ENCODE assay signal across 8 cellular contexts in genomic region chr1:99850458-99850974, GRCh38. TPM values are rescaled to one million over a fixed set of nuclear protein-coding genes. Genes with fewer than 3 reads are reported as not detected.
DNase-seq lines count a peak whose midpoint lies in the region; ATAC-seq, FAIRE-seq and TF ChIP-seq lines count a peak whose summit lies in the region.

No MANE protein-coding gene starts in this region.

- dilution Hi-C loops in IMR-90 (cut with HindIII; ENCODE audit: low sequenced_read_pairs, unreplicated experiment), result no loop called here

- H3K9ac ChIP-seq in IMR-90 (ENCODE audit: low read depth, low read length), result peak overlapping the region; percentile 77
- H3K9ac ChIP-seq in K562 (ENCODE audit: insufficient read depth in 1 of 2, low read depth in 2 of 2, low read length in 2 of 2), result peak overlapping the region; percentile 85 to 98

- H2BK5ac ChIP-seq in IMR-90 (ENCODE audit: low read depth, low read length, poor library complexity, severe bottlenecking), result peak overlapping the region; percentile 69

- in situ Hi-C loops in IMR-90 (cut with MboI; ENCODE audit: low sequenced_read_pairs) (no loop called here), K562 (cut with MboI) (no loop called here)

- peak overlapping the region; percentile 96 to 99; a peak in 2 of 4 replicates for H4K8ac ChIP-seq in IMR-90 (ENCODE audit: low read depth in 2 of 2, low read length in 2 of 2)

- H2AFZ ChIP-seq in ACC112 (ENCODE audit: low read length, unreplicated experiment) (peak overlapping the region; percentile 93), IMR-90 (replicated peaks; ENCODE audit: low read length, poor library complexity) (peak overlapping the region; percentile 100), K562 (ENCODE audit: low read depth, low read length) (peak overlapping the region; percentile 94)

- no peak overlapping the region; the same call in 2 of the 3 replicates for H2BK15ac ChIP-seq in IMR-90 (ENCODE audit: low read depth, low read length)

- H3K79me1 ChIP-seq in IMR-90 (ENCODE audit: low read depth in 1 of 2, low read length in 2 of 2), result peaks cover 5 to 7% of the 10 kb centered on the region in 2 experiments; a peak in 2 of 4 replicates

- H2BK120ac ChIP-seq in IMR-90 (ENCODE audit: low read depth, low read length), result peak overlapping the region; percentile 58

- no peak for TF ChIP-seq EP300 in K562 (IDR thresholded peaks at IDR 0.05; ENCODE audit: low read length)

- peak; percentile 18 for ATAC-seq in GM18907 (IDR thresholded peaks at IDR 0.05; ENCODE audit: unreplicated experiment)
- no peak for ATAC-seq in IMR-90 (ENCODE audit: low read depth)
- ATAC-seq in K562, result peak; percentile 39
- peak; percentile 27 for ATAC-seq in left lobe of liver

- intact Hi-C loops in IMR-90 (cut with micrococcal nuclease) (loop anchor here (1.0 kb wide), 1 partner anchor 42 kb away; no protein-coding TSS in a partner anchor), K562 (cut with micrococcal nuclease) (no loop called here)

- peaks cover 3% of the 10 kb centered on the region for H3K9me1 ChIP-seq in IMR-90 (ENCODE audit: insufficient read depth, low read length)
- H3K9me1 ChIP-seq in K562 (ENCODE audit: control insufficient read depth, insufficient read depth, low read length), result no peaks in the 10 kb centered on the region

- no peak for TF ChIP-seq CTCF in IMR-90 (conservative IDR thresholded peaks at IDR 0.05; ENCODE audit: low read depth, low read length)
- no peak for TF ChIP-seq CTCF in K562 (IDR thresholded peaks at IDR 0.05 in 2 of 3, conservative IDR thresholded peaks at IDR 0.05 in 1 of 3; ENCODE audit: insufficient read depth in 2 of 3, low read depth in 1 of 3, low read length in 3 of 3)

- H3K4ac ChIP-seq in IMR-90 (ENCODE audit: low read depth, low read length), result peak overlapping the region; percentile 70

- TF ChIP-seq POLR2A in IMR-90 (IDR thresholded peaks at IDR 0.05; ENCODE audit: low read depth, low read length) (no peak), K562 (conservative IDR thresholded peaks at IDR 0.05) (no peak)

- no peak overlapping the region; the same call in 1 of the 2 replicates for H2AK5ac ChIP-seq in IMR-90 (ENCODE audit: low read depth, low read length)

- H3K79me2 ChIP-seq in ACC112 (ENCODE audit: control insufficient read depth, insufficient read depth, low read length, unreplicated experiment) (no peaks in the 10 kb centered on the region), K562 (ENCODE audit: control insufficient read depth, insufficient read depth, low read length) (peaks cover 22% of the 10 kb centered on the region)

- H2BK20ac ChIP-seq in IMR-90 (ENCODE audit: low read depth, low read length), result no peak overlapping the region

- no peaks in the 10 kb centered on the region for H3K9me3 ChIP-seq in IMR-90 (ENCODE audit: control insufficient read depth, insufficient read depth, low read length)
- no peaks in the 10 kb centered on the region for H3K9me3 ChIP-seq in K562 (replicated peaks; ENCODE audit: control insufficient read depth, insufficient read depth, low read depth, low read length)

- peak overlapping the region; percentile 62; the same call in 1 of the 2 replicates for H3K56ac ChIP-seq in IMR-90 (ENCODE audit: extremely low read depth, insufficient read depth, low read length)

- H3K4me2 ChIP-seq in IMR-90 (ENCODE audit: low read depth, low read length) (peak overlapping the region; percentile 96), K562 (ENCODE audit: insufficient read depth, low read length) (peak overlapping the region; percentile 89)

- peak overlapping the region; percentile 92 for H3K23ac ChIP-seq in IMR-90 (ENCODE audit: low read depth, low read length)

- H3K27me3 ChIP-seq in ACC112 (ENCODE audit: insufficient read depth, low read length), result no peaks in the 10 kb centered on the region
- no peaks in the 10 kb centered on the region for H3K27me3 ChIP-seq in IMR-90 (ENCODE audit: control insufficient read depth, insufficient read depth, low read length)
- H3K27me3 ChIP-seq in K562 (ENCODE audit: control insufficient read depth in 2 of 2, insufficient read depth in 2 of 2, low read length in 2 of 2), result no peaks in the 10 kb centered on the region

- peak; percentile 71 for FAIRE-seq in K562 (lab: Jason Lieb, UNC)

- H3K18ac ChIP-seq in IMR-90 (ENCODE audit: low read depth, low read length), result peak overlapping the region; percentile 12; the same call in 1 of the 2 replicates

- H3K4me1 ChIP-seq in ACC112 (ENCODE audit: control insufficient read depth, insufficient read depth, low read length, unreplicated experiment) (peaks cover 13% of the 10 kb centered on the region), IMR-90 (ENCODE audit: control insufficient read depth, insufficient read depth, low read length) (peaks cover 2% of the 10 kb centered on the region; the same call in 1 of the 2 replicates), K562 (replicated peaks in 1 of 2; ENCODE audit: control insufficient read depth in 2 of 2, insufficient read depth in 2 of 2, low read length in 2 of 2) (peaks cover 7 to 12% of the 10 kb centered on the region in 2 experiments; a peak in 4 of 5 replicates)

- H2AK9ac ChIP-seq in IMR-90 (replicated peaks; ENCODE audit: low read depth, low read length, poor library complexity), result peak overlapping the region; percentile 87

- TF ChIP-seq RAD21 in IMR-90 (IDR thresholded peaks at IDR 0.05; ENCODE audit: low read length), result no peak
- no peak for TF ChIP-seq RAD21 in K562 (CRISPR knock-in tag; conservative IDR thresholded peaks at IDR 0.05 in 1 of 2, IDR thresholded peaks at IDR 0.05 in 1 of 2)

- CTCF ChIA-PET in IMR-90 (lab: Yijun Ruan, JAX) (no interaction called here), K562 (lab: Yijun Ruan, JAX; ENCODE audit: low intra/inter-chr PET ratio) (interaction anchor here (0.6 kb wide), 1 partner anchor 147 kb away, joined by 4 read pairs; no protein-coding TSS in a partner anchor)

- H4K20me1 ChIP-seq in IMR-90 (ENCODE audit: insufficient read depth, low read length) (no peaks in the 10 kb centered on the region), K562 (replicated peaks; ENCODE audit: control insufficient read depth, insufficient read depth, low read length) (no peaks in the 10 kb centered on the region)

- H3K14ac ChIP-seq in IMR-90 (replicated peaks; ENCODE audit: low read depth, low read length), result peak overlapping the region; percentile 72

- WGBS in IMR-90 (ENCODE audit: extremely low coverage in 2 of 2, insufficient read length in 1 of 2), 2 experiments, result no CpG with 5 or more reads among the region's 11 CpGs
- WGBS in K562 (ENCODE audit: insufficient coverage, low coverage, missing lambda C conversion rate), result under 1% methylated on average over 11 of the region's 11 CpGs

- no peak overlapping the region for H3K27ac ChIP-seq in ACC112 (ENCODE audit: low read depth, low read length)
- peak overlapping the region; percentile 69 for H3K27ac ChIP-seq in IMR-90 (ENCODE audit: insufficient read depth, low read length)
- H3K27ac ChIP-seq in K562 (ENCODE audit: extremely low read depth, low read depth, low read length), result peak overlapping the region; percentile 89
- peak overlapping the region; percentile 44 for H3K27ac ChIP-seq in temporal lobe (ENCODE audit: low read depth, low read length)

- peak overlapping the region; percentile 74 for H4K91ac ChIP-seq in IMR-90 (ENCODE audit: insufficient read depth, low read depth, low read length)

- peak overlapping the region; percentile 89 for H3K4me3 ChIP-seq in ACC112 (ENCODE audit: low read depth, low read length)
- peak overlapping the region; percentile 87 for H3K4me3 ChIP-seq in IMR-90 (ENCODE audit: insufficient read depth, low read depth, low read length)
- H3K4me3 ChIP-seq in K562, result peak overlapping the region; percentile 92

- H4K5ac ChIP-seq in IMR-90 (ENCODE audit: low read depth, low read length), result peak overlapping the region; percentile 39; the same call in 1 of the 2 replicates

- POLR2A ChIA-PET in IMR-90 (lab: Charles Lee; ENCODE audit: unreplicated experiment), result interaction anchor here (0.6 to 1.4 kb wide), 2 partner anchors 11 to 187 kb away, joined by 3 to 5 read pairs; no protein-coding TSS in a partner anchor
- POLR2A ChIA-PET in K562 (lab: Yijun Ruan, JAX), result interaction anchor here (0.6 to 0.8 kb wide), 2 partner anchors 64 to 474 kb away, joined by 3 read pairs; no protein-coding TSS in a partner anchor

- DNase-seq in IMR-90 (no peak), K562 (ENCODE audit: extremely low read depth in 1 of 4, low spot score in 3 of 4) (peak in 1 of 4 experiments; percentile 15), left lobe of liver (ENCODE audit: low spot score) (no peak), AML-193 (lab: John Stamatoyannopoulos, UW) (no peak), activated gamma-delta T cell treated with Interleukin-2 at 50 U/mL for 16 hours (no peak)

- no peaks in the 10 kb centered on the region for H3K36me3 ChIP-seq in ACC112 (ENCODE audit: insufficient read depth, low read length)
- peaks cover 1% of the 10 kb centered on the region; the same call in 1 of the 2 replicates for H3K36me3 ChIP-seq in IMR-90 (ENCODE audit: control insufficient read depth, insufficient read depth, low read length)
- peaks cover 12% of the 10 kb centered on the region; the same call in 2 of the 3 replicates for H3K36me3 ChIP-seq in K562 (ENCODE audit: control insufficient read depth, insufficient read depth, low read length)

- no TSS peak for BruUV-seq in IMR-90 (replicated peaks; lab: Mats Ljungman, UMichigan)
- no TSS peak for BruUV-seq in K562 (replicated peaks; lab: Mats Ljungman, UMichigan)

RNA-seq across cellular contexts. Expression of gene AGL, which starts 0.4 kb away (rescaled TPM):
- total RNA-seq in IMR-90 (2012; rRNA removed), result 7.0 and 12.2 TPM in 2 replicates
- polyA plus RNA-seq in IMR-90 (2012; rRNA removed), result 1.8 and 2.4 TPM in 2 replicates
- polyA plus RNA-seq in IMR-90 (2012; cell fraction: cytosol; rRNA removed), result 0.25 TPM in 2 replicates
- polyA plus RNA-seq in IMR-90 (2012; cell fraction: nucleus; rRNA removed; ENCODE audit: low replicate concordance), result 0.36 and 3.2 TPM in 2 replicates
- total RNA-seq in K562 (2011; cell fraction: chromatin; rRNA removed; ENCODE audit: low replicate concordance), result 8.5 and 34.7 TPM in 2 replicates
- total RNA-seq in K562 (2011; cell fraction: nucleolus; rRNA removed), result 3.8 and 4.7 TPM in 2 replicates
- total RNA-seq in K562 (2011; cell fraction: nucleoplasm; rRNA removed), result 8.9 and 12.0 TPM in 2 replicates
- 7.6 and 9.0 TPM in 2 replicates for total RNA-seq in K562 (2014; rRNA removed)
- 20.4 and 23.1 TPM in 2 replicates for total RNA-seq in K562 (2014; rRNA removed; fragmentation: Illumina TruSeq; extraction: Trizol)
- total RNA-seq in K562 (2015; rRNA removed; fragmentation: Illumina TruSeq; extraction: Trizol), result 16.1 and 16.6 TPM in 2 replicates
- 18.3 and 18.9 TPM in 2 replicates for total RNA-seq in K562 (2021)
- 8.1 and 12.4 TPM in 2 replicates for polyA plus RNA-seq in K562 (2011; rRNA removed)
- polyA plus RNA-seq in K562 (2011; cell fraction: cytosol; rRNA removed), result 2.2 and 3.9 TPM in 2 replicates
- 7.1 and 8.6 TPM in 2 replicates for polyA plus RNA-seq in K562 (2011; cell fraction: nucleus; rRNA removed)
- polyA plus RNA-seq in K562 (2012), result 11.3 and 12.1 TPM in 2 replicates
- polyA plus RNA-seq in K562 (2014; fragmentation: Illumina TruSeq; extraction: Trizol), result 11.7 and 13.7 TPM in 2 replicates
- polyA plus RNA-seq in K562 (2014; fragmentation: Nextera tagmentation; extraction: Ambion mirVana), result 1 to 10 TPM; 6.3 to 6.5 TPM
- 6.3 and 6.7 TPM in 2 replicates for polyA plus RNA-seq in K562 (2014; rRNA removed)
- 41.7 and 42.8 TPM in 2 replicates for polyA minus RNA-seq in K562 (2011; rRNA and poly(A)+ RNA removed)
- 17.7 and 20.5 TPM in 2 replicates for polyA minus RNA-seq in K562 (2011; cell fraction: cytosol; rRNA and poly(A)+ RNA removed)
- 8.1 and 12.4 TPM in 2 replicates for polyA minus RNA-seq in K562 (2011; cell fraction: nucleus; rRNA and poly(A)+ RNA removed)
- 43.1 TPM for total RNA-seq in left lobe of liver
- total RNA-seq in temporal lobe, result 33.2 TPM
